9 cellular contexts compared by ENCODE assay signal in the genomic region with DNA sequence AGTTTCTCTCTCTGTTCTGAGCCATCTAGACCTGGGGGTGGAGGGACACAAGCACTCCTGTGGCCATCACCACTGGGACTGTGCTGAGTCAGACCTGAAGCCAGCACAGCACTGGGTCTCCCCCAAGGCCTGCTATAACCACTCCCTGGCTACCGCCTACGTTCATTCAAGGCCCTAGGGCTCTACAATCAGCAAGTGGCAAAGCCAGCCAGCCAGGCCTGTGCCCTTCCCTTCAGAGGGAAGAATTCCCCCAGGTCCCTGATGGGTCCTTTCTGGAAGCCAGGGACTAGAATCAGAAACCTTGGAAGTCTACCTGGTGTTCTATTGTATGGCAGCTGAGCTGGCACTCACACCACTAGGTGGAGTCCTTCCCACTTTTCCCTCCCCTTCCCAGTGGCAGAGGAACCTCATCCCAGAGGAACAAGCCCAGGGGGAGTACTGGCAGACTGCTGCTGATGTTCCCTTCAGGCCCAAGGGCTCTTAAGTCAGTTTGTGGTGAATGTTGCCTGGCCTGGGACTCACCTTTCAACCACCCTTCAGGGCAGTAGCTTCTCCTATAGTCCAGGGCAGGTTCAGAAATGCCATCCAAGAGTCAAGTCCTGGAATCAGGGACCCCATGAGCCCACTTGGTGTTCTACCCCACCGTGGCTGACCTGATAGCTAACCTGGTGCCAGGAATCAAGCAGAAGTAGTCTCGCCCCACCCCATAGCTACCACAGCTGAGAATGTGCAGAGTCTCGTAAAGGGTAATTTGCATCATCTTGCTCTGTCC. TPM values are rescaled to one million over a fixed set of nuclear protein-coding genes. Genes with fewer than 3 reads are reported as not detected.
DNase-seq lines count a peak whose midpoint lies in the region; ATAC-seq and TF ChIP-seq lines count a peak whose summit lies in the region.
"Had no signal": no experiment of that assay in that cellular context is flagged by ENCODE, and none has a peak within 500 bp of the region (broad histone marks: within the 10 kb centered on the region; RNA-seq: fewer than 3 reads in every experiment).

No MANE protein-coding gene starts in this region.

- H3K36me3 Mint-ChIP-seq in HFFc6 (ENCODE audit: low read depth) = no peaks in the 10 kb centered on the region

- H3K27me3 Mint-ChIP-seq in HFFc6 (ENCODE audit: insufficient read depth) = no peaks in the 10 kb centered on the region; the same call in 1 of the 2 replicates

- no peak overlapping the region for H3K4me3 Mint-ChIP-seq in HFFc6

- no peak overlapping the region for H3K27ac ChIP-seq in SJCRH30
- H3K27ac ChIP-seq: epithelial cell of prostate had no signal

- no peak overlapping the region for H3K4me3 ChIP-seq in SJCRH30

- H3K27ac Mint-ChIP-seq in HFFc6 = no peak overlapping the region

- peak; percentile 77 for ATAC-seq in left ventricle myocardium superior

- H3K27me3 ChIP-seq in SJCRH30 = no peaks in the 10 kb centered on the region

- no peaks in the 10 kb centered on the region for H3K36me3 ChIP-seq in SJCRH30

- TF ChIP-seq CTCF in HFFc6 (IDR thresholded peaks at IDR 0.05) = peak; percentile 87

- H3K9me3 ChIP-seq in SJCRH30 (replicated peaks) = no peaks in the 10 kb centered on the region

- intact Hi-C loops in left ventricle myocardium superior (cut with micrococcal nuclease) = no loop called here

- H3K4me1 ChIP-seq in SJCRH30 = no peaks in the 10 kb centered on the region

- peak; percentile 16 to 19 for DNase-seq in stimulated activated CD4-positive, alpha-beta T cell treated with anti-CD3 and anti-CD28 coated beads, Interleukin-2, amount 100 ng/mL, for 48 hours
- DNase-seq in stimulated activated CD4-positive, alpha-beta T cell treated with anti-CD3 and anti-CD28 coated beads, Interleukin-4, amount 100 ng/mL, for 1 hour = no peak
- DNase-seq in HFFc6 (peak; percentile 23), SJCRH30 (peak; percentile 39 to 61), left ventricle myocardium superior (no peak), NCI-H128 (lab: John Stamatoyannopoulos, UW; ENCODE audit: unreplicated experiment) (no peak), NOMO-1 (lab: John Stamatoyannopoulos, UW; ENCODE audit: unreplicated experiment in 2 of 2) (no peak), pons (ENCODE audit: low spot score) (no peak)

- peaks cover 8% of the 10 kb centered on the region for H3K4me1 Mint-ChIP-seq in HFFc6 (ENCODE audit: low read depth)

- H3K9me3 Mint-ChIP-seq in HFFc6 = no peaks in the 10 kb centered on the region

RNA-seq across cellular contexts. Expression of a gene that starts 20.0 kb away (rescaled TPM):
- total RNA-seq in HFFc6 (2021; fragmentation: NEBNext Ultra II Directional; extraction: Animal tissue kit (Norgen Biotek cat#: 25700)) = 1 to 10 TPM; 5.0 to 9.7 (median 5.6) TPM
- total RNA-seq in SJCRH30 (2014; rRNA removed; shearing (Covaris generic)) = 11.9 and 12.1 TPM in 2 replicates
- total RNA-seq in left ventricle myocardium superior = 11.7 TPM

Comparison
In these comparisons a context has a peak if more than half of its experiments do, and no peak if none do; other contexts are left out.
1. DNase-seq: peak in stimulated activated CD4-positive, alpha-beta T cell treated with anti-CD3 and anti-CD28 coated beads, Interleukin-2, amount 100 ng/mL, for 48 hours (2 of 2), HFFc6 (single experiment) and SJCRH30 (2 of 2); none in stimulated activated CD4-positive, alpha-beta T cell treated with anti-CD3 and anti-CD28 coated beads, Interleukin-4, amount 100 ng/mL, for 1 hour (single experiment), left ventricle myocardium superior (single experiment), NCI-H128 (single experiment), NOMO-1 (0 of 2) and pons (single experiment).